In genomic region chrX:67604979-67605703, GRCh38 we compare ENCODE assay signal across 10 cellular contexts.
A peak's percentile ranks its signal among the peaks of the same experiment; 100 is the strongest.
DNase-seq lines count a peak whose midpoint lies in the region; ATAC-seq, FAIRE-seq and TF ChIP-seq lines count a peak whose summit lies in the region.
"Had no signal": no experiment of that assay in that cellular context is flagged by ENCODE, and none has a peak within 500 bp of the region (broad histone marks: within the 10 kb centered on the region; RNA-seq: fewer than 3 reads in every experiment).

No MANE protein-coding gene starts in this region.

- no peaks in the 10 kb centered on the region for H3K27me3 ChIP-seq in pancreas

- DNase-seq in COLO829 (ENCODE audit: low spot score) (peak; percentile 21), astrocyte of the hippocampus (ENCODE audit: low read depth, low spot score) (peak; percentile 80), kidney tubule cell (ENCODE audit: low spot score) (peak; percentile 85), hippocampal formation (lab: John Stamatoyannopoulos, UW) (no peak), pancreas (no peak), HuH-7 (ENCODE audit: low spot score) (no peak)
- no peak for DNase-seq in effector CD8-positive, alpha-beta T cell (lab: John Stamatoyannopoulos, UW)
- DNase-seq: DMS79, NCI-H1694 treated with DMSO at 0.1 percent for 48 hours had no signal

- H3K36me3 ChIP-seq in pancreas, result no peaks in the 10 kb centered on the region

- 42 to 58% methylated on average over 3 of the region's 3 CpGs for WGBS in pancreas, 2 donors

- no peaks in the 10 kb centered on the region for H3K9me3 ChIP-seq in pancreas

- intact Hi-C loops in pancreas (cut with DNase I), result no loop called here

- H3K4me3 ChIP-seq in pancreas, result no peak overlapping the region

- H3K4me1 ChIP-seq in pancreas, result no peaks in the 10 kb centered on the region

- TF ChIP-seq CTCF in pancreas (IDR thresholded peaks at IDR 0.05), result no peak

- no peak overlapping the region for H3K27ac ChIP-seq in pancreas

- ATAC-seq in HG03135 (IDR thresholded peaks at IDR 0.05; ENCODE audit: unreplicated experiment), result peak; percentile 54
- no peak for ATAC-seq in pancreas

- no peak for FAIRE-seq in pancreas (lab: Jason Lieb, UNC)

Comparison
In these comparisons a context has a peak if more than half of its experiments do, and no peak if none do; other contexts are left out.
1. DNase-seq: peak in COLO829 (single experiment), astrocyte of the hippocampus (single experiment) and kidney tubule cell (single experiment); none in effector CD8-positive, alpha-beta T cell (single experiment), hippocampal formation (0 of 2), pancreas (0 of 6) and HuH-7 (single experiment).